ENCODE assay signal across 24 cellular contexts in genomic region chr5:97276721-97277120, GRCh38.
"Had no signal": no experiment of that assay in that cellular context is flagged by ENCODE, and none has a peak within 500 bp of the region (broad histone marks: within the 10 kb centered on the region; RNA-seq: fewer than 3 reads in every experiment).

No MANE protein-coding gene starts in this region.

- H3K27ac ChIP-seq: colonic mucosa, esophagus muscularis mucosa, gastrocnemius medialis, heart right ventricle, left lung, lower lobe of right lung had no signal

- DNase-seq: colonic mucosa; cortex of kidney; effector CD8-positive, alpha-beta T cell; effector memory CD8-positive, alpha-beta T cell; endodermal cell; foreskin melanocyte; gastrocnemius medialis; glutamatergic neuron; head of caudate nucleus; heart right ventricle; hypothalamus; immature natural killer cell; islet precursor cell; kidney; kidney glomerular epithelial cell; left cardiac atrium; left lung; left ventricle myocardium superior; lower lobe of right lung; mesendoderm; midbrain; naive thymus-derived CD4-positive, alpha-beta T cell; natural killer cell had no signal

- H3K36me3 ChIP-seq: colonic mucosa, esophagus muscularis mucosa, gastrocnemius medialis, heart right ventricle, left lung, lower lobe of right lung had no signal

- H3K4me3 ChIP-seq: colonic mucosa, esophagus muscularis mucosa, gastrocnemius medialis, heart right ventricle, left lung, lower lobe of right lung had no signal

- H3K4me1 ChIP-seq: colonic mucosa, esophagus muscularis mucosa, gastrocnemius medialis, heart right ventricle, left lung, lower lobe of right lung had no signal

- H3K27me3 ChIP-seq: colonic mucosa, esophagus muscularis mucosa, gastrocnemius medialis, heart right ventricle, left lung had no signal

- ATAC-seq: effector memory CD8-positive, alpha-beta T cell; gastrocnemius medialis; heart right ventricle; left cardiac atrium; left lung; left ventricle myocardium superior; lower lobe of right lung; naive thymus-derived CD4-positive, alpha-beta T cell; natural killer cell had no signal

- H3K9me3 ChIP-seq: colonic mucosa, gastrocnemius medialis, lower lobe of right lung had no signal
